8 cellular contexts compared by ENCODE assay signal in genomic region chr5:160369990-160370712, GRCh38. TPM values are rescaled to one million over a fixed set of nuclear protein-coding genes. Genes with fewer than 3 reads are reported as not detected.
DNase-seq lines count a peak whose midpoint lies in the region; ATAC-seq and TF ChIP-seq lines count a peak whose summit lies in the region.

Gene C1QTNF2, minus strand, starts transcription at chr5:160370626. Its CDS starts 15,615 bp downstream, at chr5:160355011.

- no peaks in the 10 kb centered on the region for H3K9me3 ChIP-seq in iPS-18c (ENCODE audit: control insufficient read depth, insufficient read depth, low read length)

- H3K4me1 Mint-ChIP-seq in brain, result peaks cover 44% of the 10 kb centered on the region

- H3K27me3 Mint-ChIP-seq in brain, result peaks cover 17% of the 10 kb centered on the region

- H3K9me3 Mint-ChIP-seq in brain, result peaks cover 0 to 7% (median 2%) of the 10 kb centered on the region in 5 experiments

- peak within 1 kb of the TSS; percentile 75 to 85 (median 79) for H3K4me3 Mint-ChIP-seq in brain

- peak within 1 kb of the TSS in 4 of 5 experiments; percentile 23 to 80 (median 34) for H3K27ac Mint-ChIP-seq in brain

- H3K36me3 Mint-ChIP-seq in brain, result no peaks in the 10 kb centered on the region

- peak; percentile 5 for DNase-seq in activated T-cell treated with anti-CD3 and anti-CD28 coated beads for 48 hours (ENCODE audit: low read depth)
- no peak for DNase-seq in activated T-cell treated with anti-CD3 and anti-CD28 coated beads, Interleukin-2, amount 50 U/mL, for 1 hour
- peak; percentile 4 for DNase-seq in NCI-H460 (ENCODE audit: extremely low read depth, low read depth)
- DNase-seq in retina, result peak; percentile 78
- no peak for DNase-seq in SHP77 treated with DMSO at 0.1 percent for 48 hours (lab: John Stamatoyannopoulos, UW)

- no peak for ATAC-seq in GM19023 (IDR thresholded peaks at IDR 0.05; ENCODE audit: unreplicated experiment)

- TF ChIP-seq CTCF in brain (conservative IDR thresholded peaks at IDR 0.05), result no peak

- H3K4me3 ChIP-seq in iPS-18c (ENCODE audit: insufficient read depth, low read depth, low read length), result peak within 1 kb of the TSS; percentile 40; the same call in 1 of the 2 replicates

RNA-seq across cellular contexts. Expression of gene C1QTNF2, which starts in this region (rescaled TPM):
- not detected in 2 replicates for total RNA-seq in NCI-H460 (2014; rRNA removed; shearing (Covaris generic))
- 0.10 TPM in 1 of 2 replicates, not detected in the other for polyA plus RNA-seq in NCI-H460 (2014; cell fraction: nucleus; rRNA removed)
- 0.39 TPM for polyA plus RNA-seq in brain (ENCODE audit: insufficient read depth, low read depth, low replicate concordance)

Comparison
In these comparisons a context has a peak if more than half of its experiments do, and no peak if none do; other contexts are left out.
1. DNase-seq: peak in activated T-cell treated with anti-CD3 and anti-CD28 coated beads for 48 hours (single experiment) and retina (single experiment); none in activated T-cell treated with anti-CD3 and anti-CD28 coated beads, Interleukin-2, amount 50 U/mL, for 1 hour (single experiment) and SHP77 treated with DMSO at 0.1 percent for 48 hours (single experiment).
2. Peak in DNase-seq in NCI-H460; RNA of the gene not detected or under 1 TPM.